Comparison of ENCODE assay signal across 1 cellular context in genomic region chr11:102712140-102712539, GRCh38.
TF ChIP-seq lines count a peak whose summit lies in the region.

No MANE protein-coding gene starts in this region.

TF ChIP-seq in HepG2, 621 proteins besides CTCF, POLR2A, EP300 and RAD21 (continued from another document):
- TF ChIP-seq ZNF615 (CRISPR knock-in tag; IDR thresholded peaks at IDR 0.05; ENCODE audit: borderline replicate concordance) (no peak), ZNF292 (CRISPR knock-in tag; IDR thresholded peaks at IDR 0.05; ENCODE audit: borderline replicate concordance, low read depth) (no peak), SRY (CRISPR knock-in tag; IDR thresholded peaks at IDR 0.05) (no peak), DNMT3B (CRISPR knock-in tag; conservative IDR thresholded peaks at IDR 0.05) (no peak), ZNF24 (IDR thresholded peaks at IDR 0.05) (no peak), FOXM1 (CRISPR knock-in tag; IDR thresholded peaks at IDR 0.05) (no peak), FUBP1 (CRISPR knock-in tag; IDR thresholded peaks at IDR 0.05; ENCODE audit: borderline replicate concordance) (no peak), ZNF660 (CRISPR knock-in tag; IDR thresholded peaks at IDR 0.05; ENCODE audit: borderline replicate concordance, low read depth) (no peak), PLSCR1 (CRISPR knock-in tag; IDR thresholded peaks at IDR 0.05; ENCODE audit: borderline replicate concordance) (no peak), ZFY (CRISPR knock-in tag; IDR thresholded peaks at IDR 0.05) (no peak), FOXC1 (CRISPR knock-in tag; IDR thresholded peaks at IDR 0.05; ENCODE audit: borderline replicate concordance) (no peak), JDP2 (CRISPR knock-in tag; IDR thresholded peaks at IDR 0.05; ENCODE audit: borderline replicate concordance) (no peak), ZNF619 (CRISPR knock-in tag; IDR thresholded peaks at IDR 0.05) (no peak)
TF ChIP-seq in HepG2: peak in this region for 0.
